18 cellular contexts compared by ENCODE assay signal in the genomic region with DNA sequence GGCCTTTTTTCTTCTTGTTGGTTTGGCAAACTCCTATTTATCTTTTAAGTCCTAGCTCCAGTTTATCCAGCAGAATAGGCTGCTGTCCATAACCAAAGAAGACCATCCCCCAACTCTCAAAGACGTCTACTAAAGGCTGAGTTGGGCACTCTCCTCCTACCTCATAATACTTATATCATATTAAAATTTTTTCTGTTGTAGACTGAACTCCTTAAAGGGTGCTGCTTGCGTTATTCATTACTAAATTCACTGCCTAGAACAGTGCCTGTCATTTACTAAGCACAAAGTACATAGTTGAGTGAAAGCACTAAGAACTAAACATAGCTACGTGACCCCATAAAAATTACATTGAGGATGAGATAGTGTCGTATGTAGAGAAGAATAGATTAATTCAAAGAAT. TPM values are rescaled to one million over a fixed set of nuclear protein-coding genes. Genes with fewer than 3 reads are reported as not detected.
DNase-seq lines count a peak whose midpoint lies in the region; ATAC-seq, FAIRE-seq and TF ChIP-seq lines count a peak whose summit lies in the region.
"Had no signal": no experiment of that assay in that cellular context is flagged by ENCODE, and none has a peak within 500 bp of the region (broad histone marks: within the 10 kb centered on the region; RNA-seq: fewer than 3 reads in every experiment).

No MANE protein-coding gene starts in this region.

- H3K4me1 ChIP-seq in DND-41 (ENCODE audit: insufficient read depth, low read length) (peaks cover 9% of the 10 kb centered on the region), GM23338 (ENCODE audit: insufficient read depth) (peaks cover 4% of the 10 kb centered on the region), osteoblast (ENCODE audit: insufficient read depth, low read length) (peaks cover 14% of the 10 kb centered on the region), upper lobe of left lung (no peaks in the 10 kb centered on the region)

- peaks cover 74% of the 10 kb centered on the region for H3K79me2 ChIP-seq in DND-41 (ENCODE audit: insufficient read depth, low read length)
- peaks cover 41% of the 10 kb centered on the region for H3K79me2 ChIP-seq in GM23338 (replicated peaks; ENCODE audit: insufficient read depth)
- peaks cover 39% of the 10 kb centered on the region for H3K79me2 ChIP-seq in osteoblast (ENCODE audit: insufficient read depth, low read length)

- H3K27me3 ChIP-seq in DND-41 (ENCODE audit: insufficient read depth, low read length, poor library complexity) (no peaks in the 10 kb centered on the region), GM23338 (ENCODE audit: insufficient read depth) (no peaks in the 10 kb centered on the region), osteoblast (ENCODE audit: insufficient read depth, low read length) (no peaks in the 10 kb centered on the region), upper lobe of left lung (no peaks in the 10 kb centered on the region)

- H3F3A ChIP-seq in GM23338 (replicated peaks; ENCODE audit: low read depth), result peaks cover 5% of the 10 kb centered on the region; the same call in 1 of the 2 replicates

- H3K36me3 ChIP-seq in DND-41 (ENCODE audit: insufficient read depth, low read length), result peaks cover 90% of the 10 kb centered on the region
- peaks cover 22% of the 10 kb centered on the region; the same call in 1 of the 2 replicates for H3K36me3 ChIP-seq in GM23338 (ENCODE audit: insufficient read depth)
- peaks cover 16% of the 10 kb centered on the region for H3K36me3 ChIP-seq in osteoblast (ENCODE audit: insufficient read depth, low read length)
- H3K36me3 ChIP-seq in upper lobe of left lung, result peaks cover 17 to 36% (median 28%) of the 10 kb centered on the region in 4 donors

- FAIRE-seq in GM19239 (lab: Jason Lieb, UNC), result no peak
- FAIRE-seq: G401.6, GM12892 had no signal

- peaks cover 14% of the 10 kb centered on the region for H3K4me1 Mint-ChIP-seq in GM23338

- H3K27ac Mint-ChIP-seq in GM23338, result peak overlapping the region; percentile 90; the same call in 1 of the 2 replicates

- H3K4me3 Mint-ChIP-seq in GM23338, result no peak overlapping the region
- H3K4me3 Mint-ChIP-seq: CD4-positive, alpha-beta memory T cell; H9 had no signal

- ATAC-seq in DND-41 (ENCODE audit: insufficient read depth, low read depth) (no peak), GM23338 (no peak), upper lobe of left lung (ENCODE audit: low FRiP score in 2 of 2) (no peak)
- ATAC-seq: HCT116 had no signal

- H3K27ac ChIP-seq in DND-41 (ENCODE audit: low read length) (peak overlapping the region; percentile 46), GM23338 (ENCODE audit: low read depth) (no peak overlapping the region), osteoblast (ENCODE audit: low read depth, low read length) (peak overlapping the region; percentile 19), upper lobe of left lung (no peak overlapping the region)
- H3K27ac ChIP-seq: GM23248 had no signal

- H3K9me2 ChIP-seq in GM23338 (ENCODE audit: insufficient read depth), result no peaks in the 10 kb centered on the region

- TF ChIP-seq POLR2A in upper lobe of left lung (IDR thresholded peaks at IDR 0.05), result no peak

- peaks cover 4% of the 10 kb centered on the region for H3K27me3 Mint-ChIP-seq in GM23338 (ENCODE audit: insufficient read depth, low read depth, poor library complexity)
- H3K27me3 Mint-ChIP-seq: CD4-positive, alpha-beta memory T cell had no signal

- no peak for DNase-seq in DND-41
- no peak for DNase-seq in GM23338 (ENCODE audit: low spot score)
- peak; percentile 80 for DNase-seq in foreskin melanocyte
- DNase-seq in osteoblast (ENCODE audit: insufficient read length, low spot score, missing footprints), result no peak
- DNase-seq in hypothalamus (lab: John Stamatoyannopoulos, UW), result no peak
- no peak for DNase-seq in GM19239 (ENCODE audit: insufficient read length, low spot score)
- DNase-seq in upper lobe of left lung, result no peak
- DNase-seq: C1 segment of cervical spinal cord; Calu3; CD4-positive, alpha-beta memory T cell; COR-L47; DMS53; DMS79 treated with DMSO at 0.1 percent for 48 hours; GM23248; H9 had no signal

- H2AFZ ChIP-seq in DND-41 (ENCODE audit: low read depth, low read length), result no peak overlapping the region
- no peak overlapping the region for H2AFZ ChIP-seq in GM23338
- H2AFZ ChIP-seq in osteoblast (ENCODE audit: low read length), result no peak overlapping the region
- H2AFZ ChIP-seq: GM23248 had no signal

- peaks cover 50% of the 10 kb centered on the region for H3K36me3 Mint-ChIP-seq in GM23338 (ENCODE audit: low read depth)

- WGBS in upper lobe of left lung, 2 donors, result 87 to 93% methylated on average over 4 of the region's 4 CpGs

- H3K9me3 ChIP-seq in DND-41 (ENCODE audit: insufficient read depth, low read length, severe bottlenecking), result no peaks in the 10 kb centered on the region
- no peaks in the 10 kb centered on the region for H3K9me3 ChIP-seq in osteoblast (ENCODE audit: low read depth, low read length)
- no peaks in the 10 kb centered on the region for H3K9me3 ChIP-seq in upper lobe of left lung

- no peak overlapping the region for H3K9ac ChIP-seq in DND-41 (ENCODE audit: low read depth, low read length)
- H3K9ac ChIP-seq: GM23248 had no signal

- H4K20me1 ChIP-seq in DND-41 (ENCODE audit: insufficient read depth, low read length) (0 out of 2 replicates have a peak, but pooled peaks cover 4% of the 10 kb centered on the region), GM23338 (replicated peaks; ENCODE audit: insufficient read depth) (peaks cover 10% of the 10 kb centered on the region; the same call in 1 of the 2 replicates), osteoblast (ENCODE audit: insufficient read depth, low read length) (no peaks in the 10 kb centered on the region)

- H3K4me2 ChIP-seq in DND-41 (ENCODE audit: insufficient read depth, low read length), result no peak overlapping the region
- no peak overlapping the region for H3K4me2 ChIP-seq in GM23338
- no peak overlapping the region for H3K4me2 ChIP-seq in osteoblast (ENCODE audit: insufficient read depth, low read length)

- no peaks in the 10 kb centered on the region for H3K9me3 Mint-ChIP-seq in GM23338
- H3K9me3 Mint-ChIP-seq: CD4-positive, alpha-beta memory T cell; H9 had no signal

- H3K4me3 ChIP-seq in DND-41 (ENCODE audit: low read depth in 1 of 2, low read length in 2 of 2) (no peak overlapping the region), GM23338 (no peak overlapping the region), osteoblast (ENCODE audit: insufficient read depth, low read length) (no peak overlapping the region), upper lobe of left lung (no peak overlapping the region)
- H3K4me3 ChIP-seq: GM23248 had no signal

- TF ChIP-seq CTCF in DND-41 (IDR thresholded peaks at IDR 0.05; ENCODE audit: borderline replicate concordance, extremely low read depth, low read length, poor library complexity, severe bottlenecking) (no peak), GM23338 (conservative IDR thresholded peaks at IDR 0.05; ENCODE audit: low read depth in 2 of 2) (no peak), osteoblast (IDR thresholded peaks at IDR 0.05; ENCODE audit: extremely low read depth, low read depth, low read length) (no peak), upper lobe of left lung (IDR thresholded peaks at IDR 0.05) (no peak)

- no peak for TF ChIP-seq EP300 in upper lobe of left lung (IDR thresholded peaks at IDR 0.05)

TF ChIP-seq in GM23338, 12 proteins besides CTCF, POLR2A, EP300 and RAD21:
- TF ChIP-seq STAT1 (IDR thresholded peaks at IDR 0.05; ENCODE audit: unreplicated experiment) (no peak), ZNF114 (CRISPR knock-in tag; IDR thresholded peaks at IDR 0.05) (no peak), JUNB (IDR thresholded peaks at IDR 0.05; ENCODE audit: unreplicated experiment) (no peak), ZNF331 (CRISPR knock-in tag; IDR thresholded peaks at IDR 0.05; ENCODE audit: low read depth) (no peak)
- TF ChIP-seq, protein P1, sequence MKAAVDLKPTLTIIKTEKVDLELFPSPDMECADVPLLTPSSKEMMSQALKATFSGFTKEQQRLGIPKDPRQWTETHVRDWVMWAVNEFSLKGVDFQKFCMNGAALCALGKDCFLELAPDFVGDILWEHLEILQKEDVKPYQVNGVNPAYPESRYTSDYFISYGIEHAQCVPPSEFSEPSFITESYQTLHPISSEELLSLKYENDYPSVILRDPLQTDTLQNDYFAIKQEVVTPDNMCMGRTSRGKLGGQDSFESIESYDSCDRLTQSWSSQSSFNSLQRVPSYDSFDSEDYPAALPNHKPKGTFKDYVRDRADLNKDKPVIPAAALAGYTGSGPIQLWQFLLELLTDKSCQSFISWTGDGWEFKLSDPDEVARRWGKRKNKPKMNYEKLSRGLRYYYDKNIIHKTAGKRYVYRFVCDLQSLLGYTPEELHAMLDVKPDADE (IDR thresholded peaks at IDR 0.05), result no peak
- TF ChIP-seq, protein P2, sequence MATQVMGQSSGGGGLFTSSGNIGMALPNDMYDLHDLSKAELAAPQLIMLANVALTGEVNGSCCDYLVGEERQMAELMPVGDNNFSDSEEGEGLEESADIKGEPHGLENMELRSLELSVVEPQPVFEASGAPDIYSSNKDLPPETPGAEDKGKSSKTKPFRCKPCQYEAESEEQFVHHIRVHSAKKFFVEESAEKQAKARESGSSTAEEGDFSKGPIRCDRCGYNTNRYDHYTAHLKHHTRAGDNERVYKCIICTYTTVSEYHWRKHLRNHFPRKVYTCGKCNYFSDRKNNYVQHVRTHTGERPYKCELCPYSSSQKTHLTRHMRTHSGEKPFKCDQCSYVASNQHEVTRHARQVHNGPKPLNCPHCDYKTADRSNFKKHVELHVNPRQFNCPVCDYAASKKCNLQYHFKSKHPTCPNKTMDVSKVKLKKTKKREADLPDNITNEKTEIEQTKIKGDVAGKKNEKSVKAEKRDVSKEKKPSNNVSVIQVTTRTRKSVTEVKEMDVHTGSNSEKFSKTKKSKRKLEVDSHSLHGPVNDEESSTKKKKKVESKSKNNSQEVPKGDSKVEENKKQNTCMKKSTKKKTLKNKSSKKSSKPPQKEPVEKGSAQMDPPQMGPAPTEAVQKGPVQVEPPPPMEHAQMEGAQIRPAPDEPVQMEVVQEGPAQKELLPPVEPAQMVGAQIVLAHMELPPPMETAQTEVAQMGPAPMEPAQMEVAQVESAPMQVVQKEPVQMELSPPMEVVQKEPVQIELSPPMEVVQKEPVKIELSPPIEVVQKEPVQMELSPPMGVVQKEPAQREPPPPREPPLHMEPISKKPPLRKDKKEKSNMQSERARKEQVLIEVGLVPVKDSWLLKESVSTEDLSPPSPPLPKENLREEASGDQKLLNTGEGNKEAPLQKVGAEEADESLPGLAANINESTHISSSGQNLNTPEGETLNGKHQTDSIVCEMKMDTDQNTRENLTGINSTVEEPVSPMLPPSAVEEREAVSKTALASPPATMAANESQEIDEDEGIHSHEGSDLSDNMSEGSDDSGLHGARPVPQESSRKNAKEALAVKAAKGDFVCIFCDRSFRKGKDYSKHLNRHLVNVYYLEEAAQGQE (IDR thresholded peaks at IDR 0.05; ENCODE audit: unreplicated experiment), result no peak

RNA-seq across cellular contexts. Expression of a gene that starts 21.7 kb away (rescaled TPM):
- 146 and 165 TPM in 2 replicates for total RNA-seq in GM23338 (2014; rRNA removed; shearing (Covaris generic))
- polyA plus RNA-seq in GM23338 (2016; fragmentation: Nextera tagmentation; extraction: Ambion mirVana), result 96.6 and 101 TPM in 2 replicates
- 27.9 and 31.5 TPM in 2 replicates for total RNA-seq in osteoblast
- 100 to 1,000 TPM in 1 of 6 donors, 10 to 100 TPM in 5; 17.8 to 111 (median 53.2) TPM for total RNA-seq in upper lobe of left lung

Comparison
In these comparisons a context has a peak if more than half of its experiments do, and no peak if none do; other contexts are left out.
1. H3K27ac ChIP-seq: peak in DND-41 (single experiment) and osteoblast (single experiment); none in GM23338 (single experiment) and upper lobe of left lung (0 of 4).